Comparison of ENCODE assay signal across 8 cellular contexts in genomic region chr3:87298111-87298718, GRCh38. TPM values are rescaled to one million over a fixed set of nuclear protein-coding genes. Genes with fewer than 3 reads are reported as not detected.
A peak's percentile ranks its signal among the peaks of the same experiment; 100 is the strongest.
DNase-seq lines count a peak whose midpoint lies in the region; ATAC-seq, FAIRE-seq and TF ChIP-seq lines count a peak whose summit lies in the region.

No MANE protein-coding gene starts in this region.

- no peak overlapping the region for H3K27ac Mint-ChIP-seq in activated CD4-positive, alpha-beta T cell treated with anti-CD3 and anti-CD28 coated beads for 36 hours

- peak; percentile 76 for FAIRE-seq in endothelial cell of umbilical vein (lab: Jason Lieb, UNC)

- H3K79me2 ChIP-seq in endothelial cell of umbilical vein (ENCODE audit: control insufficient read depth, insufficient read depth, low read length) = no peaks in the 10 kb centered on the region
- no peaks in the 10 kb centered on the region for H3K79me2 ChIP-seq in osteoblast (ENCODE audit: insufficient read depth, low read length)

- H3K9me3 ChIP-seq in endothelial cell of umbilical vein (replicated peaks; ENCODE audit: control insufficient read depth, insufficient read depth, low read length) = no peaks in the 10 kb centered on the region
- H3K9me3 ChIP-seq in osteoblast (ENCODE audit: low read depth, low read length) = no peaks in the 10 kb centered on the region

- no peak for DNase-seq in activated CD4-positive, alpha-beta T cell treated with anti-CD3 and anti-CD28 coated beads for 36 hours
- DNase-seq in activated CD4-positive, alpha-beta T cell treated with anti-CD3 and anti-CD28 coated beads for 1 hour = no peak
- peak; percentile 28 for DNase-seq in HS-5 (ENCODE audit: low read depth)
- DNase-seq in RPMI8226 = peak; percentile 41
- DNase-seq in endothelial cell of umbilical vein (ENCODE audit: low read depth, low spot score) = peak; percentile 59
- DNase-seq in osteoblast (ENCODE audit: insufficient read length, low spot score, missing footprints) = peak; percentile 71
- no peak for DNase-seq in posterior vena cava (ENCODE audit: low spot score)

- no peaks in the 10 kb centered on the region for H3K27me3 Mint-ChIP-seq in activated CD4-positive, alpha-beta T cell treated with anti-CD3 and anti-CD28 coated beads for 36 hours

- TF ChIP-seq CTCF in endothelial cell of umbilical vein (IDR thresholded peaks at IDR 0.05; ENCODE audit: extremely low read depth in 1 of 2, insufficient read depth in 1 of 2, low read depth in 1 of 2, low read length in 2 of 2) (peak; percentile 25 to 35), osteoblast (IDR thresholded peaks at IDR 0.05; ENCODE audit: extremely low read depth, low read depth, low read length) (peak; percentile 65)

- H3K4me2 ChIP-seq in endothelial cell of umbilical vein (ENCODE audit: insufficient read depth, low read length) = peak overlapping the region; percentile 35
- H3K4me2 ChIP-seq in osteoblast (ENCODE audit: insufficient read depth, low read length) = peak overlapping the region; percentile 20

- H3K4me1 ChIP-seq in endothelial cell of umbilical vein (ENCODE audit: control insufficient read depth, extremely low read depth, insufficient read depth, low read length) = no peaks in the 10 kb centered on the region
- no peaks in the 10 kb centered on the region for H3K4me1 ChIP-seq in osteoblast (ENCODE audit: insufficient read depth, low read length)

- dilution Hi-C loops in endothelial cell of umbilical vein (cut with MboI; ENCODE audit: extremely low pct_ligation_motif_present, low sequenced_read_pairs) = no loop called here

- POLR2A ChIA-PET in activated CD4-positive, alpha-beta T cell treated with anti-CD3 and anti-CD28 coated beads for 36 hours (lab: Charles Lee) = no interaction called here
- POLR2A ChIA-PET in endothelial cell of umbilical vein (lab: Charles Lee) = no interaction called here

- H3K4me3 Mint-ChIP-seq in activated CD4-positive, alpha-beta T cell treated with anti-CD3 and anti-CD28 coated beads for 36 hours = no peak overlapping the region

- H4K20me1 ChIP-seq in endothelial cell of umbilical vein (replicated peaks; ENCODE audit: control insufficient read depth, extremely low read depth, insufficient read depth, low read length) (no peaks in the 10 kb centered on the region), osteoblast (ENCODE audit: insufficient read depth, low read length) (no peaks in the 10 kb centered on the region)

- BruUV-seq in endothelial cell of umbilical vein (replicated peaks; lab: Mats Ljungman, UMichigan) = no TSS peak

- H3K36me3 ChIP-seq in endothelial cell of umbilical vein (ENCODE audit: control insufficient read depth in 2 of 2, extremely low read depth in 1 of 2, insufficient read depth in 2 of 2, low read length in 2 of 2) (no peaks in the 10 kb centered on the region), osteoblast (ENCODE audit: insufficient read depth, low read length) (no peaks in the 10 kb centered on the region)

- H2AFZ ChIP-seq in endothelial cell of umbilical vein (ENCODE audit: low read depth, low read length) (no peak overlapping the region), osteoblast (ENCODE audit: low read length) (peak overlapping the region; percentile 28)

- no peaks in the 10 kb centered on the region for H3K36me3 Mint-ChIP-seq in activated CD4-positive, alpha-beta T cell treated with anti-CD3 and anti-CD28 coated beads for 36 hours (ENCODE audit: low read depth)

- H3K9me3 Mint-ChIP-seq in activated CD4-positive, alpha-beta T cell treated with anti-CD3 and anti-CD28 coated beads for 36 hours (ENCODE audit: low read depth) = no peaks in the 10 kb centered on the region

- CTCF ChIA-PET in activated CD4-positive, alpha-beta T cell treated with anti-CD3 and anti-CD28 coated beads for 36 hours (lab: Charles Lee) = interaction anchor here (0.6 to 2.0 kb wide), 30 partner anchors 10 to 882 kb away, joined by 3 to 22 read pairs (median 4); no protein-coding TSS in a partner anchor
- CTCF ChIA-PET in endothelial cell of umbilical vein (lab: Charles Lee) = interaction anchor here (0.6 to 4.6 kb wide), 39 partner anchors 9 to 882 kb away, joined by 3 to 138 read pairs (median 4); partner anchors contain the start of gene POU1F1

- no peaks in the 10 kb centered on the region for H3K9me1 ChIP-seq in endothelial cell of umbilical vein (replicated peaks; ENCODE audit: control insufficient read depth, extremely low read depth, insufficient read depth, low read length)

- ATAC-seq in activated CD4-positive, alpha-beta T cell treated with anti-CD3 and anti-CD28 coated beads for 36 hours = peak; percentile 44
- peak; percentile 84 for ATAC-seq in GM21390 (IDR thresholded peaks at IDR 0.05; ENCODE audit: unreplicated experiment)

- no peak overlapping the region for H3K4me3 ChIP-seq in endothelial cell of umbilical vein (replicated peaks in 1 of 3; ENCODE audit: insufficient read depth in 1 of 3, low read depth in 1 of 3, low read length in 3 of 3)
- H3K4me3 ChIP-seq in osteoblast (ENCODE audit: insufficient read depth, low read length) = no peak overlapping the region

- no peak overlapping the region for H3K9ac ChIP-seq in endothelial cell of umbilical vein (replicated peaks; ENCODE audit: extremely low read depth, insufficient read depth, low read length)

- H3K27me3 ChIP-seq in endothelial cell of umbilical vein (ENCODE audit: control insufficient read depth in 2 of 2, insufficient read depth in 2 of 2, low read length in 2 of 2) (no peaks in the 10 kb centered on the region), osteoblast (ENCODE audit: insufficient read depth, low read length) (no peaks in the 10 kb centered on the region)

- intact Hi-C loops in activated CD4-positive, alpha-beta T cell treated with anti-CD3 and anti-CD28 coated beads for 36 hours (cut with DNase I, micrococcal nuclease) = loop anchor here (1.0 to 2.0 kb wide), 5 partner anchors 205 to 883 kb away; no protein-coding TSS in a partner anchor
- intact Hi-C loops in endothelial cell of umbilical vein (cut with micrococcal nuclease) = loop anchor here (1.0 to 5.0 kb wide), 5 partner anchors 37 to 705 kb away; no protein-coding TSS in a partner anchor
- intact Hi-C loops in posterior vena cava (cut with DNase I) = no loop called here

- TF ChIP-seq POLR2A in endothelial cell of umbilical vein (IDR thresholded peaks at IDR 0.05; ENCODE audit: low read depth, low read length) = no peak

- H3K4me1 Mint-ChIP-seq in activated CD4-positive, alpha-beta T cell treated with anti-CD3 and anti-CD28 coated beads for 36 hours = no peaks in the 10 kb centered on the region

- H3K27ac ChIP-seq in endothelial cell of umbilical vein (ENCODE audit: insufficient read depth, low read depth, low read length) (no peak overlapping the region), osteoblast (ENCODE audit: low read depth, low read length) (no peak overlapping the region)

TF ChIP-seq in endothelial cell of umbilical vein, 7 proteins besides CTCF, POLR2A, EP300 and RAD21:
- no peak for TF ChIP-seq MAX (IDR thresholded peaks at IDR 0.05; ENCODE audit: insufficient read depth, insufficient read length)
- TF ChIP-seq MYC (IDR thresholded peaks at IDR 0.05; ENCODE audit: low read depth, low read length) = no peak
- TF ChIP-seq FOS (IDR thresholded peaks at IDR 0.05; ENCODE audit: borderline replicate concordance, insufficient read depth, low read length) = no peak
- no peak for TF ChIP-seq JUN (IDR thresholded peaks at IDR 0.05; ENCODE audit: borderline replicate concordance, insufficient read depth, insufficient read length, low read depth)
- no peak for TF ChIP-seq POLR2AphosphoS5 (IDR thresholded peaks at IDR 0.05; ENCODE audit: insufficient read depth, low read depth, low read length)
- no peak for TF ChIP-seq EZH2 (IDR thresholded peaks at IDR 0.05; ENCODE audit: borderline replicate concordance, low read depth, low read length, severe bottlenecking)
- no peak for TF ChIP-seq GATA2 (IDR thresholded peaks at IDR 0.05; ENCODE audit: insufficient read depth, insufficient read length, low read depth, low read length)
TF ChIP-seq in endothelial cell of umbilical vein: peak in this region for 0.

RNA-seq across cellular contexts. Expression of gene POU1F1, which starts 21.8 kb away (rescaled TPM):
- total RNA-seq in activated CD4-positive, alpha-beta T cell treated with anti-CD3 and anti-CD28 coated beads for 36 hours = not detected
- total RNA-seq in endothelial cell of umbilical vein (not detected in 2 replicates), osteoblast (not detected in 2 replicates), posterior vena cava (not detected)
- not detected in 2 replicates for polyA plus RNA-seq in endothelial cell of umbilical vein
- polyA plus RNA-seq in endothelial cell of umbilical vein (2011; cell fraction: cytosol; rRNA removed) = not detected in 2 replicates
- not detected in 2 replicates for polyA plus RNA-seq in endothelial cell of umbilical vein (2011; cell fraction: nucleus; rRNA removed)
- not detected in 2 replicates for polyA plus RNA-seq in endothelial cell of umbilical vein (2012)
- polyA minus RNA-seq in endothelial cell of umbilical vein = not detected in 2 replicates
- polyA minus RNA-seq in endothelial cell of umbilical vein (2011; cell fraction: cytosol; rRNA and poly(A)+ RNA removed) = not detected
- not detected in 2 replicates for polyA minus RNA-seq in endothelial cell of umbilical vein (2011; cell fraction: nucleus; rRNA and poly(A)+ RNA removed)

Comparison
In these comparisons a context has a peak if more than half of its experiments do, and no peak if none do; other contexts are left out.
1. DNase-seq: peak in HS-5 (single experiment), RPMI8226 (single experiment), endothelial cell of umbilical vein (single experiment) and osteoblast (single experiment); none in activated CD4-positive, alpha-beta T cell treated with anti-CD3 and anti-CD28 coated beads for 36 hours (single experiment), activated CD4-positive, alpha-beta T cell treated with anti-CD3 and anti-CD28 coated beads for 1 hour (single experiment) and posterior vena cava (single experiment).
2. intact Hi-C loops: an anchor here in activated CD4-positive, alpha-beta T cell treated with anti-CD3 and anti-CD28 coated beads for 36 hours (1.0 to 2.0 kb wide) and endothelial cell of umbilical vein (1.0 to 5.0 kb wide); none called in posterior vena cava.